In genomic region chr1:163361123-163361934, GRCh38 we compare ENCODE assay signal across 7 cellular contexts. TPM values are rescaled to one million over a fixed set of nuclear protein-coding genes. Genes with fewer than 3 reads are reported as not detected.
A peak's percentile ranks its signal among the peaks of the same experiment; 100 is the strongest.
DNase-seq lines count a peak whose midpoint lies in the region; ATAC-seq and TF ChIP-seq lines count a peak whose summit lies in the region.

No MANE protein-coding gene starts in this region.

- no peaks in the 10 kb centered on the region for H3K9me3 ChIP-seq in mammary epithelial cell (replicated peaks; ENCODE audit: insufficient read depth, low read length)

- H3K4me3 ChIP-seq in GM06990 (replicated peaks; ENCODE audit: low read depth, low read length) (no peak overlapping the region), mammary epithelial cell (replicated peaks in 1 of 3; ENCODE audit: insufficient read depth in 1 of 3, low read depth in 2 of 3, low read length in 3 of 3) (no peak overlapping the region)

- no TSS peak for BruUV-seq in mammary epithelial cell (replicated peaks; lab: Mats Ljungman, UMichigan)

- intact Hi-C loops in mammary epithelial cell (cut with micrococcal nuclease) = loop anchor here (5.0 kb wide), 1 partner anchor 166 kb away; no protein-coding TSS in a partner anchor

- H3K4me1 Mint-ChIP-seq in neural crest cell = no peaks in the 10 kb centered on the region

- dilution Hi-C loops in mammary epithelial cell (cut with HindIII; ENCODE audit: low sequenced_read_pairs) = no loop called here

- H3K36me3 ChIP-seq in GM06990 (ENCODE audit: control insufficient read depth, insufficient read depth, low read length) (no peaks in the 10 kb centered on the region), mammary epithelial cell (ENCODE audit: insufficient read depth, low read length) (no peaks in the 10 kb centered on the region)

- 47% methylated on average over 5 of the region's 5 CpGs for WGBS in mammary epithelial cell (ENCODE audit: low coverage, missing lambda C conversion rate)

- no peak overlapping the region for H3K27ac Mint-ChIP-seq in neural crest cell (ENCODE audit: unreplicated experiment)

- no peak overlapping the region for H3K9ac ChIP-seq in mammary epithelial cell (ENCODE audit: insufficient read depth, low read length)

- no peaks in the 10 kb centered on the region for H3K79me2 ChIP-seq in mammary epithelial cell (ENCODE audit: insufficient read depth, low read length)

- CTCF ChIA-PET in mammary epithelial cell (lab: Charles Lee; ENCODE audit: low non-redundant PET) = no interaction called here

- in situ Hi-C loops in mammary epithelial cell (cut with MboI; ENCODE audit: low sequenced_read_pairs in 2 of 2) = no loop called here

- ATAC-seq in HG02610 (IDR thresholded peaks at IDR 0.05; ENCODE audit: unreplicated experiment) (peak; percentile 75), HG03139 (IDR thresholded peaks at IDR 0.05; ENCODE audit: unreplicated experiment) (no peak)

- peak; percentile 60 for TF ChIP-seq CTCF in GM06990 (IDR thresholded peaks at IDR 0.05; ENCODE audit: insufficient read depth, low read length, poor library complexity, severe bottlenecking)
- TF ChIP-seq CTCF in mammary epithelial cell (conservative IDR thresholded peaks at IDR 0.05 in 1 of 2, IDR thresholded peaks at IDR 0.05 in 1 of 2; ENCODE audit: extremely low read depth in 1 of 2, insufficient read depth in 1 of 2, low read depth in 1 of 2, low read length in 2 of 2) = peak; percentile 40 to 63
- TF ChIP-seq CTCF in neural crest cell (conservative IDR thresholded peaks at IDR 0.05) = peak; percentile 66

- no peak overlapping the region for H3K27ac ChIP-seq in mammary epithelial cell (ENCODE audit: insufficient read depth, low read depth, low read length)

- H3K27me3 ChIP-seq in GM06990 (replicated peaks; ENCODE audit: control insufficient read depth, insufficient read depth, low read length) (no peaks in the 10 kb centered on the region), mammary epithelial cell (ENCODE audit: insufficient read depth, low read length) (no peaks in the 10 kb centered on the region)

- H4K20me1 ChIP-seq in mammary epithelial cell (ENCODE audit: insufficient read depth, low read length) = no peaks in the 10 kb centered on the region

- H3K36me3 Mint-ChIP-seq in neural crest cell (ENCODE audit: low read depth) = no peaks in the 10 kb centered on the region

- H3K9me3 Mint-ChIP-seq in neural crest cell = no peaks in the 10 kb centered on the region

- H2AFZ ChIP-seq in mammary epithelial cell (ENCODE audit: low read depth, low read length) = no peak overlapping the region

- peaks cover 9% of the 10 kb centered on the region for H3K27me3 Mint-ChIP-seq in neural crest cell (ENCODE audit: low read depth)

- H3K4me2 ChIP-seq in mammary epithelial cell (ENCODE audit: insufficient read depth, low read depth, low read length) = no peak overlapping the region

- no peak overlapping the region for H3K4me3 Mint-ChIP-seq in neural crest cell

- H3K4me1 ChIP-seq in mammary epithelial cell (ENCODE audit: insufficient read depth, low read length) = no peaks in the 10 kb centered on the region

- DNase-seq in GM06990 (ENCODE audit: extremely low read depth, insufficient read length) (no peak), NCI-H2227 treated with DMSO at 0.1 percent for 48 hours (lab: John Stamatoyannopoulos, UW) (peak; percentile 33), mammary epithelial cell (peak; percentile 12), neural crest cell (ENCODE audit: low read depth, low spot score) (no peak)
- no peak for DNase-seq in activated CD4-positive, alpha-beta T cell treated with anti-CD3 and anti-CD28 coated beads for 4 hours

RNA-seq across cellular contexts. Expression of gene NUF2, which starts 39.6 kb away (rescaled TPM):
- total RNA-seq in mammary epithelial cell (10 to 100 TPM in 1 of 2 donors, under 1 TPM in 1; 0.33 to 16.5 TPM), neural crest cell (45.9 and 48.4 TPM in 2 replicates)
- polyA plus RNA-seq in mammary epithelial cell = 14.9 TPM
- polyA minus RNA-seq in mammary epithelial cell = 10.3 TPM

Comparison
In these comparisons a context has a peak if more than half of its experiments do, and no peak if none do; other contexts are left out.
1. DNase-seq: peak in NCI-H2227 treated with DMSO at 0.1 percent for 48 hours (single experiment) and mammary epithelial cell (single experiment); none in GM06990 (single experiment), neural crest cell (single experiment) and activated CD4-positive, alpha-beta T cell treated with anti-CD3 and anti-CD28 coated beads for 4 hours (0 of 2).
2. Peak in every context shown above with its lines, with median percentiles within 50 percentile points of each other: CTCF ChIP-seq.